Comparison of ENCODE assay signal across 1 cellular context in the genomic region with DNA sequence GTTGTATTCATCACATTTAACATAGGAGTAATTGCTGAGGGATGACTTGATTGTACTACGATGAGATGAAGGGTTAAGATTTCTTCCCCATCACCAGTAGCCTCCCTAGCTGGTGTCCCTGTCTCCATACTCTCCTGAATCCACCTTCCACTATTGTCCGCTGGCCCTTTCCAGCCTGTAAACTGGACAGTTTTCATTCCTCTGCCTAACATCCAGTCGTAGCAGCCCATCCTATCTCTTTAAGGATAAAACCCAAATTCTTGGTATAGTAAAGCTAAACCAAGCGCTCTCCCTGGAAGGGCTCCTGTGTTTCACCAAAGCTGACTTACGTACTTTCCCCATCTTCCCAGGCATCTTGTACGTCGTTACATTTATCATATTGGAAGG.
TF ChIP-seq lines count a peak whose summit lies in the region.

No MANE protein-coding gene starts in this region.

TF ChIP-seq in K562, 482 proteins besides CTCF, POLR2A, EP300 and RAD21 (continued from another document and continues in another):
- no peak for TF ChIP-seq ATF2 (CRISPR knock-in tag; IDR thresholded peaks at IDR 0.05)
- no peak for TF ChIP-seq MYC (IDR thresholded peaks at IDR 0.05; ENCODE audit: low read depth, low read length)
- TF ChIP-seq MYC (CRISPR knock-in tag; IDR thresholded peaks at IDR 0.05; ENCODE audit: borderline replicate concordance, low read depth): no peak
- TF ChIP-seq GABPB1 (CRISPR knock-in tag; IDR thresholded peaks at IDR 0.05): no peak
- TF ChIP-seq GTF2E2 (tag; IDR thresholded peaks at IDR 0.05): no peak
- TF ChIP-seq SMARCA4 (IDR thresholded peaks at IDR 0.05): no peak; the same call in 1 of the 2 replicates
- no peak for TF ChIP-seq CC2D1A (IDR thresholded peaks at IDR 0.05)
- TF ChIP-seq ZNF212 (CRISPR knock-in tag; IDR thresholded peaks at IDR 0.05): no peak
- no peak for TF ChIP-seq BRD4 (IDR thresholded peaks at IDR 0.05)
- TF ChIP-seq HDAC2 (IDR thresholded peaks at IDR 0.05): no peak
- TF ChIP-seq, protein P1, sequence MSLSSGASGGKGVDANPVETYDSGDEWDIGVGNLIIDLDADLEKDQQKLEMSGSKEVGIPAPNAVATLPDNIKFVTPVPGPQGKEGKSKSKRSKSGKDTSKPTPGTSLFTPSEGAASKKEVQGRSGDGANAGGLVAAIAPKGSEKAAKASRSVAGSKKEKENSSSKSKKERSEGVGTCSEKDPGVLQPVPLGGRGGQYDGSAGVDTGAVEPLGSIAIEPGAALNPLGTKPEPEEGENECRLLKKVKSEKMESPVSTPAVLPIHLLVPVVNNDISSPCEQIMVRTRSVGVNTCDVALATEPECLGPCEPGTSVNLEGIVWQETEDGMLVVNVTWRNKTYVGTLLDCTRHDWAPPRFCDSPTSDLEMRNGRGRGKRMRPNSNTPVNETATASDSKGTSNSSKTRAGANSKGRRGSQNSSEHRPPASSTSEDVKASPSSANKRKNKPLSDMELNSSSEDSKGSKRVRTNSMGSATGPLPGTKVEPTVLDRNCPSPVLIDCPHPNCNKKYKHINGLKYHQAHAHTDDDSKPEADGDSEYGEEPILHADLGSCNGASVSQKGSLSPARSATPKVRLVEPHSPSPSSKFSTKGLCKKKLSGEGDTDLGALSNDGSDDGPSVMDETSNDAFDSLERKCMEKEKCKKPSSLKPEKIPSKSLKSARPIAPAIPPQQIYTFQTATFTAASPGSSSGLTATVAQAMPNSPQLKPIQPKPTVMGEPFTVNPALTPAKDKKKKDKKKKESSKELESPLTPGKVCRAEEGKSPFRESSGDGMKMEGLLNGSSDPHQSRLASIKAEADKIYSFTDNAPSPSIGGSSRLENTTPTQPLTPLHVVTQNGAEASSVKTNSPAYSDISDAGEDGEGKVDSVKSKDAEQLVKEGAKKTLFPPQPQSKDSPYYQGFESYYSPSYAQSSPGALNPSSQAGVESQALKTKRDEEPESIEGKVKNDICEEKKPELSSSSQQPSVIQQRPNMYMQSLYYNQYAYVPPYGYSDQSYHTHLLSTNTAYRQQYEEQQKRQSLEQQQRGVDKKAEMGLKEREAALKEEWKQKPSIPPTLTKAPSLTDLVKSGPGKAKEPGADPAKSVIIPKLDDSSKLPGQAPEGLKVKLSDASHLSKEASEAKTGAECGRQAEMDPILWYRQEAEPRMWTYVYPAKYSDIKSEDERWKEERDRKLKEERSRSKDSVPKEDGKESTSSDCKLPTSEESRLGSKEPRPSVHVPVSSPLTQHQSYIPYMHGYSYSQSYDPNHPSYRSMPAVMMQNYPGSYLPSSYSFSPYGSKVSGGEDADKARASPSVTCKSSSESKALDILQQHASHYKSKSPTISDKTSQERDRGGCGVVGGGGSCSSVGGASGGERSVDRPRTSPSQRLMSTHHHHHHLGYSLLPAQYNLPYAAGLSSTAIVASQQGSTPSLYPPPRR (CRISPR knock-in tag; IDR thresholded peaks at IDR 0.05; ENCODE audit: borderline replicate concordance): peak; percentile 70; the same call in 1 of the 2 replicates
- TF ChIP-seq ZNF217 (CRISPR knock-in tag; IDR thresholded peaks at IDR 0.05): no peak
- TF ChIP-seq, protein P2, sequence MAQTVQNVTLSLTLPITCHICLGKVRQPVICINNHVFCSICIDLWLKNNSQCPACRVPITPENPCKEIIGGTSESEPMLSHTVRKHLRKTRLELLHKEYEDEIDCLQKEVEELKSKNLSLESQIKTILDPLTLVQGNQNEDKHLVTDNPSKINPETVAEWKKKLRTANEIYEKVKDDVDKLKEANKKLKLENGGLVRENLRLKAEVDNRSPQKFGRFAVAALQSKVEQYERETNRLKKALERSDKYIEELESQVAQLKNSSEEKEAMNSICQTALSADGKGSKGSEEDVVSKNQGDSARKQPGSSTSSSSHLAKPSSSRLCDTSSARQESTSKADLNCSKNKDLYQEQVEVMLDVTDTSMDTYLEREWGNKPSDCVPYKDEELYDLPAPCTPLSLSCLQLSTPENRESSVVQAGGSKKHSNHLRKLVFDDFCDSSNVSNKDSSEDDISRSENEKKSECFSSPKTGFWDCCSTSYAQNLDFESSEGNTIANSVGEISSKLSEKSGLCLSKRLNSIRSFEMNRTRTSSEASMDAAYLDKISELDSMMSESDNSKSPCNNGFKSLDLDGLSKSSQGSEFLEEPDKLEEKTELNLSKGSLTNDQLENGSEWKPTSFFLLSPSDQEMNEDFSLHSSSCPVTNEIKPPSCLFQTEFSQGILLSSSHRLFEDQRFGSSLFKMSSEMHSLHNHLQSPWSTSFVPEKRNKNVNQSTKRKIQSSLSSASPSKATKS (CRISPR knock-in tag; IDR thresholded peaks at IDR 0.05): no peak
- no peak for TF ChIP-seq SETDB1 (IDR thresholded peaks at IDR 0.05; ENCODE audit: low read length)
- TF ChIP-seq, protein P3, sequence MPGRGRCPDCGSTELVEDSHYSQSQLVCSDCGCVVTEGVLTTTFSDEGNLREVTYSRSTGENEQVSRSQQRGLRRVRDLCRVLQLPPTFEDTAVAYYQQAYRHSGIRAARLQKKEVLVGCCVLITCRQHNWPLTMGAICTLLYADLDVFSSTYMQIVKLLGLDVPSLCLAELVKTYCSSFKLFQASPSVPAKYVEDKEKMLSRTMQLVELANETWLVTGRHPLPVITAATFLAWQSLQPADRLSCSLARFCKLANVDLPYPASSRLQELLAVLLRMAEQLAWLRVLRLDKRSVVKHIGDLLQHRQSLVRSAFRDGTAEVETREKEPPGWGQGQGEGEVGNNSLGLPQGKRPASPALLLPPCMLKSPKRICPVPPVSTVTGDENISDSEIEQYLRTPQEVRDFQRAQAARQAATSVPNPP (IDR thresholded peaks at IDR 0.05; ENCODE audit: borderline replicate concordance, insufficient read depth, insufficient read length): no peak
- no peak for TF ChIP-seq KAT7 (CRISPR knock-in tag; IDR thresholded peaks at IDR 0.05; ENCODE audit: borderline replicate concordance)
- TF ChIP-seq ZNF830 (CRISPR knock-in tag; IDR thresholded peaks at IDR 0.05): no peak
- no peak for TF ChIP-seq NR2C2 (CRISPR knock-in tag; IDR thresholded peaks at IDR 0.05)
- TF ChIP-seq NR2C2 (tag; IDR thresholded peaks at IDR 0.05): no peak
- no peak for TF ChIP-seq HNRNPL (IDR thresholded peaks at IDR 0.05; ENCODE audit: low read depth, low read length)
- TF ChIP-seq, protein P4, sequence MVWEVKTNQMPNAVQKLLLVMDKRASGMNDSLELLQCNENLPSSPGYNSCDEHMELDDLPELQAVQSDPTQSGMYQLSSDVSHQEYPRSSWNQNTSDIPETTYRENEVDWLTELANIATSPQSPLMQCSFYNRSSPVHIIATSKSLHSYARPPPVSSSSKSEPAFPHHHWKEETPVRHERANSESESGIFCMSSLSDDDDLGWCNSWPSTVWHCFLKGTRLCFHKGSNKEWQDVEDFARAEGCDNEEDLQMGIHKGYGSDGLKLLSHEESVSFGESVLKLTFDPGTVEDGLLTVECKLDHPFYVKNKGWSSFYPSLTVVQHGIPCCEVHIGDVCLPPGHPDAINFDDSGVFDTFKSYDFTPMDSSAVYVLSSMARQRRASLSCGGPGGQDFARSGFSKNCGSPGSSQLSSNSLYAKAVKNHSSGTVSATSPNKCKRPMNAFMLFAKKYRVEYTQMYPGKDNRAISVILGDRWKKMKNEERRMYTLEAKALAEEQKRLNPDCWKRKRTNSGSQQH (CRISPR knock-in tag; IDR thresholded peaks at IDR 0.05): no peak
- TF ChIP-seq ZNF175 (CRISPR knock-in tag; IDR thresholded peaks at IDR 0.05; ENCODE audit: low read depth): no peak
- TF ChIP-seq BDP1 (IDR thresholded peaks at IDR 0.05; ENCODE audit: insufficient read depth, insufficient read length): no peak
- no peak for TF ChIP-seq RCOR1 (IDR thresholded peaks at IDR 0.05; ENCODE audit: borderline replicate concordance in 1 of 2, low read depth in 2 of 2, low read length in 2 of 2)
- TF ChIP-seq, protein P5, sequence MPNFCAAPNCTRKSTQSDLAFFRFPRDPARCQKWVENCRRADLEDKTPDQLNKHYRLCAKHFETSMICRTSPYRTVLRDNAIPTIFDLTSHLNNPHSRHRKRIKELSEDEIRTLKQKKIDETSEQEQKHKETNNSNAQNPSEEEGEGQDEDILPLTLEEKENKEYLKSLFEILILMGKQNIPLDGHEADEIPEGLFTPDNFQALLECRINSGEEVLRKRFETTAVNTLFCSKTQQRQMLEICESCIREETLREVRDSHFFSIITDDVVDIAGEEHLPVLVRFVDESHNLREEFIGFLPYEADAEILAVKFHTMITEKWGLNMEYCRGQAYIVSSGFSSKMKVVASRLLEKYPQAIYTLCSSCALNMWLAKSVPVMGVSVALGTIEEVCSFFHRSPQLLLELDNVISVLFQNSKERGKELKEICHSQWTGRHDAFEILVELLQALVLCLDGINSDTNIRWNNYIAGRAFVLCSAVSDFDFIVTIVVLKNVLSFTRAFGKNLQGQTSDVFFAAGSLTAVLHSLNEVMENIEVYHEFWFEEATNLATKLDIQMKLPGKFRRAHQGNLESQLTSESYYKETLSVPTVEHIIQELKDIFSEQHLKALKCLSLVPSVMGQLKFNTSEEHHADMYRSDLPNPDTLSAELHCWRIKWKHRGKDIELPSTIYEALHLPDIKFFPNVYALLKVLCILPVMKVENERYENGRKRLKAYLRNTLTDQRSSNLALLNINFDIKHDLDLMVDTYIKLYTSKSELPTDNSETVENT (CRISPR knock-in tag; IDR thresholded peaks at IDR 0.05): no peak
- no peak for TF ChIP-seq NONO (IDR thresholded peaks at IDR 0.05; ENCODE audit: low read depth in 2 of 2, low read length in 1 of 2)
- TF ChIP-seq MYNN (IDR thresholded peaks at IDR 0.05): no peak
- TF ChIP-seq MYNN (CRISPR knock-in tag; IDR thresholded peaks at IDR 0.05): no peak
- TF ChIP-seq POLR2AphosphoS2 (IDR thresholded peaks at IDR 0.05; ENCODE audit: low read length): peak; percentile 20; the same call in 1 of the 2 replicates
- TF ChIP-seq ZNF512 (tag; IDR thresholded peaks at IDR 0.05): no peak
- TF ChIP-seq IRF2 (CRISPR knock-in tag; IDR thresholded peaks at IDR 0.05): no peak
- 0 out of 2 replicates have a peak, but pooled peaks have one; percentile 50 for TF ChIP-seq NFXL1 (CRISPR knock-in tag; IDR thresholded peaks at IDR 0.05)
- TF ChIP-seq RB1 (IDR thresholded peaks at IDR 0.05; ENCODE audit: low read depth): no peak
- no peak for TF ChIP-seq LEF1 (IDR thresholded peaks at IDR 0.05)
- TF ChIP-seq HIVEP1 (CRISPR knock-in tag; IDR thresholded peaks at IDR 0.05): no peak
- no peak for TF ChIP-seq ASH1L (IDR thresholded peaks at IDR 0.05; ENCODE audit: borderline replicate concordance, low read depth, partially characterized antibody)
- no peak for TF ChIP-seq NUFIP1 (IDR thresholded peaks at IDR 0.05; ENCODE audit: partially characterized antibody)
- TF ChIP-seq MYBL2 (IDR thresholded peaks at IDR 0.05; ENCODE audit: low read depth): no peak
- TF ChIP-seq MYBL2 (CRISPR knock-in tag; IDR thresholded peaks at IDR 0.05; ENCODE audit: borderline replicate concordance): no peak
- TF ChIP-seq DPF2 (IDR thresholded peaks at IDR 0.05): 0 out of 2 replicates have a peak, but pooled peaks have one; percentile 10
- TF ChIP-seq, protein P6, sequence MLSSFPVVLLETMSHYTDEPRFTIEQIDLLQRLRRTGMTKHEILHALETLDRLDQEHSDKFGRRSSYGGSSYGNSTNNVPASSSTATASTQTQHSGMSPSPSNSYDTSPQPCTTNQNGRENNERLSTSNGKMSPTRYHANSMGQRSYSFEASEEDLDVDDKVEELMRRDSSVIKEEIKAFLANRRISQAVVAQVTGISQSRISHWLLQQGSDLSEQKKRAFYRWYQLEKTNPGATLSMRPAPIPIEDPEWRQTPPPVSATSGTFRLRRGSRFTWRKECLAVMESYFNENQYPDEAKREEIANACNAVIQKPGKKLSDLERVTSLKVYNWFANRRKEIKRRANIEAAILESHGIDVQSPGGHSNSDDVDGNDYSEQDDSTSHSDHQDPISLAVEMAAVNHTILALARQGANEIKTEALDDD (IDR thresholded peaks at IDR 0.05): peak; percentile 11; the same call in 1 of the 2 replicates
- TF ChIP-seq E2F1 (CRISPR knock-in tag; IDR thresholded peaks at IDR 0.05): no peak
- no peak for TF ChIP-seq RBM34 (IDR thresholded peaks at IDR 0.05; ENCODE audit: borderline replicate concordance, insufficient read depth, low read length)
- TF ChIP-seq ZNF644 (tag; IDR thresholded peaks at IDR 0.05; ENCODE audit: low read depth): no peak
- no peak for TF ChIP-seq ZNF354B (CRISPR knock-in tag; IDR thresholded peaks at IDR 0.05)
